ENCODE assay signal across 26 cellular contexts in the genomic region with DNA sequence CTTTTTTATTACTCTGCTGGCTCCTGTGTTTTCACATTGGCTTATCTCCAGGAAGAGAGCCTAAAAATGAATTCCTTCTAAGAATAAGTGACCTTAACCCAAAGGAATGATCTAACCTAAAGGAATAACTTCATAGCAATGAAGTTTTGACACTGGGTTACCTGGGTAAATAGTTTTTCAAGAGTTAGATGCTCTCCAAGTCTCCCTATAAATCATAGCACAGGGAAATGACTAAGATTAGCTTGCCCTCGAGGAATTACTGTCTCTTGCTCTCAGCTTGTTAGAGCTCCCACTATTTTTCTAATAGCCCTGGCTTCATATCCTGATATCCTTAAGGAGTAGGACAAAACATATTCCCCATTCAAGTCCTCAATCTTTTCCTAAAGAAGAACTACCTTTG.
A peak's percentile ranks its signal among the peaks of the same experiment; 100 is the strongest.
DNase-seq lines count a peak whose midpoint lies in the region; ATAC-seq, FAIRE-seq and TF ChIP-seq lines count a peak whose summit lies in the region.
"Had no signal": no experiment of that assay in that cellular context is flagged by ENCODE, and none has a peak within 500 bp of the region (broad histone marks: within the 10 kb centered on the region; RNA-seq: fewer than 3 reads in every experiment).

No MANE protein-coding gene starts in this region.

- H3K36me3 Mint-ChIP-seq in chondrocyte (ENCODE audit: low read depth), result peaks cover 2% of the 10 kb centered on the region
- H3K36me3 Mint-ChIP-seq: CD4-positive, CD25-positive, alpha-beta regulatory T cell; IgD-negative memory B cell had no signal

- no peak overlapping the region for H3K4me3 Mint-ChIP-seq in chondrocyte (ENCODE audit: unreplicated experiment)
- H3K4me3 Mint-ChIP-seq: B cell; CD4-positive, CD25-positive, alpha-beta regulatory T cell; IgD-negative memory B cell had no signal

- no peak for ATAC-seq in left ventricle myocardium superior
- ATAC-seq in foreskin keratinocyte, result peak; percentile 56
- ATAC-seq in HG03354 (IDR thresholded peaks at IDR 0.05; ENCODE audit: poor library complexity, severe bottlenecking, unreplicated experiment), result no peak
- ATAC-seq: HCT116 had no signal

- no peak for DNase-seq in left ventricle myocardium inferior
- DNase-seq in left ventricle myocardium superior, result no peak
- peak; percentile 2 for DNase-seq in adipocyte (ENCODE audit: low read depth)
- peak; percentile 36 to 74 for DNase-seq in foreskin keratinocyte
- no peak for DNase-seq in effector CD8-positive, alpha-beta T cell (lab: John Stamatoyannopoulos, UW)
- no peak for DNase-seq in D721Med (ENCODE audit: insufficient read length, low spot score)
- no peak for DNase-seq in chondrocyte (ENCODE audit: low spot score)
- DNase-seq: 8988T; CD4-positive, CD25-positive, alpha-beta regulatory T cell; COR-L47; DMS153; GM23248; Karpas-422; MM.1S; NCI-H1092; NCI-H146; NCI-H2081 treated with DMSO at 0.1 percent for 48 hours; NCI-H510A; NCI-H748 treated with DMSO at 0.1 percent for 48 hours had no signal

- peaks cover 24% of the 10 kb centered on the region for H3K4me1 ChIP-seq in left ventricle myocardium inferior
- H3K4me1 ChIP-seq in adipocyte (ENCODE audit: control insufficient read depth, insufficient read depth, low read length), result peaks cover 3% of the 10 kb centered on the region
- peaks cover 6% of the 10 kb centered on the region for H3K4me1 ChIP-seq in foreskin keratinocyte

- intact Hi-C loops in left ventricle myocardium inferior (cut with micrococcal nuclease) (no loop called here), left ventricle myocardium superior (cut with micrococcal nuclease) (no loop called here)

- no peak overlapping the region for H3K9ac ChIP-seq in adipocyte (ENCODE audit: low read length)
- H3K9ac ChIP-seq: GM23248 had no signal

- H3K36me3 ChIP-seq in left ventricle myocardium inferior (no peaks in the 10 kb centered on the region), adipocyte (ENCODE audit: control insufficient read depth, insufficient read depth, low read length, severe bottlenecking) (no peaks in the 10 kb centered on the region)

- H3K4me3 ChIP-seq in left ventricle myocardium inferior (no peak overlapping the region), adipocyte (ENCODE audit: low read length) (no peak overlapping the region)
- H3K4me3 ChIP-seq: GM23248 had no signal

- H3K4me1 Mint-ChIP-seq in chondrocyte (ENCODE audit: low read depth), result peaks cover 10% of the 10 kb centered on the region
- H3K4me1 Mint-ChIP-seq: B cell; CD4-positive, CD25-positive, alpha-beta regulatory T cell; IgD-negative memory B cell had no signal

- no peak overlapping the region for H3K27ac Mint-ChIP-seq in chondrocyte (ENCODE audit: unreplicated experiment)
- H3K27ac Mint-ChIP-seq: B cell; CD4-positive, CD25-positive, alpha-beta regulatory T cell; IgD-negative memory B cell had no signal

- no peaks in the 10 kb centered on the region for H3K27me3 Mint-ChIP-seq in chondrocyte (ENCODE audit: low read depth)
- H3K27me3 Mint-ChIP-seq: B cell; CD4-positive, CD25-positive, alpha-beta regulatory T cell; IgD-negative memory B cell had no signal

- H3K9me3 Mint-ChIP-seq in chondrocyte (ENCODE audit: low read depth), result peaks cover 11% of the 10 kb centered on the region

- H3K9me3 ChIP-seq in left ventricle myocardium inferior (replicated peaks), result peaks cover 9% of the 10 kb centered on the region
- H3K9me3 ChIP-seq in adipocyte (ENCODE audit: control insufficient read depth, low read length), result peaks cover 9% of the 10 kb centered on the region

- TF ChIP-seq CTCF in left ventricle myocardium inferior (IDR thresholded peaks at IDR 0.05; ENCODE audit: borderline replicate concordance) (no peak), foreskin keratinocyte (conservative IDR thresholded peaks at IDR 0.05) (no peak), D721Med (IDR thresholded peaks at IDR 0.05; ENCODE audit: insufficient read depth, missing control alignments) (no peak), chondrocyte (IDR thresholded peaks at IDR 0.05) (no peak)

- H3K27ac ChIP-seq in left ventricle myocardium inferior (replicated peaks) (peak overlapping the region; percentile 34), foreskin keratinocyte (no peak overlapping the region)
- H3K27ac ChIP-seq: GM23248, HL-60 had no signal

- no peak for FAIRE-seq in D721Med (lab: Jason Lieb, UNC)
- FAIRE-seq: GM12892, GM18507 had no signal

- no peaks in the 10 kb centered on the region for H3K27me3 ChIP-seq in left ventricle myocardium inferior (ENCODE audit: low read depth)
- no peaks in the 10 kb centered on the region for H3K27me3 ChIP-seq in adipocyte (replicated peaks; ENCODE audit: control insufficient read depth, insufficient read depth, low read length)
- H3K27me3 ChIP-seq in foreskin keratinocyte, result no peaks in the 10 kb centered on the region

Comparison
In these comparisons a context has a peak if more than half of its experiments do, and no peak if none do; other contexts are left out.
1. DNase-seq: peak in adipocyte (single experiment) and foreskin keratinocyte (2 of 2); none in left ventricle myocardium inferior (single experiment), left ventricle myocardium superior (single experiment), effector CD8-positive, alpha-beta T cell (single experiment), D721Med (single experiment) and chondrocyte (single experiment).